Comparison of ENCODE assay signal across 18 cellular contexts in genomic region chr13:48184260-48184659, GRCh38. TPM values are rescaled to one million over a fixed set of nuclear protein-coding genes. Genes with fewer than 3 reads are reported as not detected.
DNase-seq lines count a peak whose midpoint lies in the region; ATAC-seq, FAIRE-seq and TF ChIP-seq lines count a peak whose summit lies in the region.
"Had no signal": no experiment of that assay in that cellular context is flagged by ENCODE, and none has a peak within 500 bp of the region (broad histone marks: within the 10 kb centered on the region; RNA-seq: fewer than 3 reads in every experiment).

No MANE protein-coding gene starts in this region.

- TF ChIP-seq EP300 in HepG2 (IDR thresholded peaks at IDR 0.05; ENCODE audit: low read depth in 2 of 2, low read length in 2 of 2) = no peak
- no peak for TF ChIP-seq EP300 in HepG2 (CRISPR knock-in tag; IDR thresholded peaks at IDR 0.05; ENCODE audit: borderline replicate concordance)

- DNase-seq in DMS 273 treated with DMSO at 0.1 percent for 48 hours (lab: John Stamatoyannopoulos, UW) = peak; percentile 68
- DNase-seq in NCI-H1694 (lab: John Stamatoyannopoulos, UW) = peak; percentile 53
- no peak for DNase-seq in mesenchymal stem cell
- no peak for DNase-seq in HepG2 (ENCODE audit: low spot score)
- no peak for DNase-seq in smooth muscle cell (lab: John Stamatoyannopoulos, UW; ENCODE audit: unreplicated experiment)
- no peak for DNase-seq in activated T-helper 1 cell treated with anti-CD3 and anti-CD28 coated beads, Interleukin-12 subunit alpha, Interleukin-12 subunit beta, Interleukin-2, Interleukin-4 antibody, amounts not matched to agents 30 ng/mL and 10 ng/mL and 1 ng/mL, durations not matched to agents 14 hours and 24 hours and 36 hours (ENCODE audit: low spot score)
- no peak for DNase-seq in middle frontal gyrus (ENCODE audit: extremely low spot score, low spot score)
- DNase-seq: activated CD4-positive, alpha-beta T cell treated with anti-CD3 and anti-CD28 coated beads for 1 hour; GM23248; left lung; MV-4-11; PC-3; sigmoid colon had no signal

- H3K36me3 Mint-ChIP-seq in activated T-helper 1 cell treated with anti-CD3 and anti-CD28 coated beads, Interleukin-12 subunit alpha, Interleukin-12 subunit beta, Interleukin-2, Interleukin-4 antibody, amounts not matched to agents 30 ng/mL and 10 ng/mL and 1 ng/mL, durations not matched to agents 14 hours and 24 hours and 36 hours (ENCODE audit: low read depth) = no peaks in the 10 kb centered on the region
- H3K36me3 Mint-ChIP-seq: neural progenitor cell had no signal

- no peaks in the 10 kb centered on the region for H4K20me1 ChIP-seq in HepG2 (ENCODE audit: insufficient read depth, low read length)
- H4K20me1 ChIP-seq in smooth muscle cell (ENCODE audit: low read depth) = no peaks in the 10 kb centered on the region
- H4K20me1 ChIP-seq: BLaER1 treated with 17β-estradiol and CSF1 and Interleukin-3, amounts not matched to agents 10 nM and 100 nM had no signal

- H3K36me3 ChIP-seq in mesenchymal stem cell (ENCODE audit: control insufficient read depth in 1 of 2, insufficient read depth in 2 of 2, low read depth in 1 of 2, low read length in 2 of 2) = no peaks in the 10 kb centered on the region
- H3K36me3 ChIP-seq in HepG2 (replicated peaks in 1 of 2; ENCODE audit: control insufficient read depth in 1 of 2, insufficient read depth in 2 of 2, low read length in 2 of 2) = no peaks in the 10 kb centered on the region
- no peaks in the 10 kb centered on the region for H3K36me3 ChIP-seq in smooth muscle cell (ENCODE audit: low read depth)
- H3K36me3 ChIP-seq: BLaER1 treated with 17β-estradiol and CSF1 and Interleukin-3, amounts not matched to agents 10 nM and 100 nM; cardiac muscle cell; left lung; neural progenitor cell; sigmoid colon had no signal

- no peaks in the 10 kb centered on the region for H3K79me2 ChIP-seq in HepG2 (ENCODE audit: insufficient read depth, low read length)
- no peaks in the 10 kb centered on the region for H3K79me2 ChIP-seq in smooth muscle cell (ENCODE audit: low read depth)

- H3K79me1 ChIP-seq in mesenchymal stem cell (replicated peaks; ENCODE audit: low read length, poor library complexity, severe bottlenecking) = no peaks in the 10 kb centered on the region

- H3K27me3 ChIP-seq in mesenchymal stem cell (ENCODE audit: control insufficient read depth in 1 of 2, insufficient read depth in 1 of 2, low read length in 2 of 2) (peaks cover 0 to 6% of the 10 kb centered on the region in 2 experiments), HepG2 (ENCODE audit: control insufficient read depth in 1 of 2, insufficient read depth in 2 of 2, low read length in 2 of 2) (no peaks in the 10 kb centered on the region), smooth muscle cell (ENCODE audit: low read depth) (no peaks in the 10 kb centered on the region)
- H3K27me3 ChIP-seq: BLaER1 treated with 17β-estradiol and CSF1 and Interleukin-3, amounts not matched to agents 10 nM and 100 nM; cardiac muscle cell; left lung; neural progenitor cell; sigmoid colon had no signal

- no peak for TF ChIP-seq CTCF in HepG2 (CRISPR knock-in tag; IDR thresholded peaks at IDR 0.05)
- TF ChIP-seq CTCF in smooth muscle cell (IDR thresholded peaks at IDR 0.05; ENCODE audit: borderline replicate concordance, insufficient read depth, poor library complexity, severe bottlenecking) = no peak

- H2AFZ ChIP-seq in mesenchymal stem cell (ENCODE audit: low read depth, low read length) (no peak overlapping the region), HepG2 (ENCODE audit: low read length) (no peak overlapping the region), smooth muscle cell (ENCODE audit: low read depth) (no peak overlapping the region)
- H2AFZ ChIP-seq: neural progenitor cell had no signal

- no peaks in the 10 kb centered on the region for H3F3A ChIP-seq in smooth muscle cell (ENCODE audit: low read depth)

- ATAC-seq in GM19025 (IDR thresholded peaks at IDR 0.05; ENCODE audit: low read depth, unreplicated experiment) (peak; percentile 45), HepG2 (no peak)
- ATAC-seq: left lung, PC-3 had no signal

- TF ChIP-seq POLR2A in HepG2 (IDR thresholded peaks at IDR 0.05; ENCODE audit: insufficient read depth in 1 of 2, low read depth in 2 of 2, low read length in 2 of 2) = no peak

- BruUV-seq in HepG2 (replicated peaks; lab: Mats Ljungman, UMichigan) = no TSS peak

- H3K4me3 Mint-ChIP-seq in activated T-helper 1 cell treated with anti-CD3 and anti-CD28 coated beads, Interleukin-12 subunit alpha, Interleukin-12 subunit beta, Interleukin-2, Interleukin-4 antibody, amounts not matched to agents 30 ng/mL and 10 ng/mL and 1 ng/mL, durations not matched to agents 14 hours and 24 hours and 36 hours = no peak overlapping the region
- H3K4me3 Mint-ChIP-seq: neural progenitor cell had no signal

- H2BK15ac ChIP-seq in mesenchymal stem cell (ENCODE audit: low read depth, poor library complexity, severe bottlenecking) = no peak overlapping the region

- no peak overlapping the region for H2AK5ac ChIP-seq in mesenchymal stem cell (ENCODE audit: low read length, severe bottlenecking)

- H3K4me1 ChIP-seq in mesenchymal stem cell (ENCODE audit: control insufficient read depth, insufficient read depth, low read depth, low read length) = no peaks in the 10 kb centered on the region
- H3K4me1 ChIP-seq in HepG2 (ENCODE audit: insufficient read depth, low read length) = peaks cover 8% of the 10 kb centered on the region; the same call in 1 of the 2 replicates
- H3K4me1 ChIP-seq in smooth muscle cell (ENCODE audit: low read depth) = no peaks in the 10 kb centered on the region
- H3K4me1 ChIP-seq: left lung, neural progenitor cell, sigmoid colon had no signal

- H4K91ac ChIP-seq in mesenchymal stem cell (ENCODE audit: low read length) = no peak overlapping the region

- 100% methylated on average over 2 of the region's 4 CpGs for WGBS in mesenchymal stem cell
- WGBS in HepG2 (ENCODE audit: low lambda C conversion rate) = 56% methylated on average over 4 of the region's 4 CpGs
- WGBS in smooth muscle cell (ENCODE audit: low lambda C conversion rate) = 92% methylated on average over 4 of the region's 4 CpGs

- POLR2A ChIA-PET in HepG2 (lab: Yijun Ruan, JAX) = interaction anchor here (1.1 kb wide), 1 partner anchor 48 kb away, joined by 3 read pairs; no protein-coding TSS in a partner anchor

- H3K9me3 Mint-ChIP-seq in activated T-helper 1 cell treated with anti-CD3 and anti-CD28 coated beads, Interleukin-12 subunit alpha, Interleukin-12 subunit beta, Interleukin-2, Interleukin-4 antibody, amounts not matched to agents 30 ng/mL and 10 ng/mL and 1 ng/mL, durations not matched to agents 14 hours and 24 hours and 36 hours = no peaks in the 10 kb centered on the region
- H3K9me3 Mint-ChIP-seq: neural progenitor cell had no signal

- H3K27ac ChIP-seq in mesenchymal stem cell (ENCODE audit: low read length, poor library complexity, severe bottlenecking) = no peak overlapping the region
- no peak overlapping the region for H3K27ac ChIP-seq in HepG2 (ENCODE audit: extremely low read length, insufficient read depth, low read length)
- H3K27ac ChIP-seq in smooth muscle cell (ENCODE audit: low read depth) = no peak overlapping the region
- H3K27ac ChIP-seq: BLaER1 treated with 17β-estradiol and CSF1 and Interleukin-3, amounts not matched to agents 10 nM and 100 nM; cardiac muscle cell; GM23248; left lung; neural progenitor cell; sigmoid colon had no signal

- no peak overlapping the region for H2BK120ac ChIP-seq in mesenchymal stem cell (ENCODE audit: low read depth, low read length)

- H3K4me3 ChIP-seq in mesenchymal stem cell (ENCODE audit: insufficient read depth in 1 of 2, low read depth in 1 of 2, low read length in 2 of 2) (no peak overlapping the region), HepG2 (replicated peaks in 1 of 3; ENCODE audit: insufficient read depth in 1 of 3, low read depth in 2 of 3, low read length in 3 of 3) (no peak overlapping the region), smooth muscle cell (no peak overlapping the region)
- H3K4me3 ChIP-seq: BLaER1 treated with 17β-estradiol and CSF1 and Interleukin-3, amounts not matched to agents 10 nM and 100 nM; cardiac muscle cell; GM23248; left lung; neural progenitor cell; sigmoid colon had no signal

- peak overlapping the region; percentile 36 for H3K9ac ChIP-seq in mesenchymal stem cell (ENCODE audit: low read length)
- H3K9ac ChIP-seq in HepG2 (ENCODE audit: insufficient read depth, low read depth, low read length) = no peak overlapping the region
- H3K9ac ChIP-seq in smooth muscle cell (ENCODE audit: low read depth) = no peak overlapping the region
- H3K9ac ChIP-seq: BLaER1 treated with 17β-estradiol and CSF1 and Interleukin-3, amounts not matched to agents 10 nM and 100 nM; GM23248; neural progenitor cell had no signal

- H3K4me2 ChIP-seq in mesenchymal stem cell (ENCODE audit: low read length, poor library complexity, severe bottlenecking) = no peak overlapping the region
- no peak overlapping the region for H3K4me2 ChIP-seq in HepG2 (ENCODE audit: low read depth, low read length)
- no peak overlapping the region for H3K4me2 ChIP-seq in smooth muscle cell
- H3K4me2 ChIP-seq: BLaER1 treated with 17β-estradiol and CSF1 and Interleukin-3, amounts not matched to agents 10 nM and 100 nM; neural progenitor cell had no signal

- H3K4me1 Mint-ChIP-seq in activated T-helper 1 cell treated with anti-CD3 and anti-CD28 coated beads, Interleukin-12 subunit alpha, Interleukin-12 subunit beta, Interleukin-2, Interleukin-4 antibody, amounts not matched to agents 30 ng/mL and 10 ng/mL and 1 ng/mL, durations not matched to agents 14 hours and 24 hours and 36 hours (ENCODE audit: low read depth) = peaks cover 21% of the 10 kb centered on the region
- H3K4me1 Mint-ChIP-seq: neural progenitor cell had no signal

- no peak overlapping the region for H4K8ac ChIP-seq in mesenchymal stem cell (ENCODE audit: low read length)

- TF ChIP-seq RAD21 in HepG2 (CRISPR knock-in tag; IDR thresholded peaks at IDR 0.05) = no peak

- no peak overlapping the region for H3K4ac ChIP-seq in mesenchymal stem cell (ENCODE audit: low read depth in 1 of 2, low read length in 2 of 2)

- no peak overlapping the region for H3K27ac Mint-ChIP-seq in activated T-helper 1 cell treated with anti-CD3 and anti-CD28 coated beads, Interleukin-12 subunit alpha, Interleukin-12 subunit beta, Interleukin-2, Interleukin-4 antibody, amounts not matched to agents 30 ng/mL and 10 ng/mL and 1 ng/mL, durations not matched to agents 14 hours and 24 hours and 36 hours
- H3K27ac Mint-ChIP-seq: neural progenitor cell had no signal

- H2BK12ac ChIP-seq in mesenchymal stem cell (ENCODE audit: low read length in 2 of 2) = no peak overlapping the region

- intact Hi-C loops in HepG2 (cut with micrococcal nuclease; ENCODE audit: unreplicated experiment) = no loop called here
- intact Hi-C loops in activated T-helper 1 cell treated with anti-CD3 and anti-CD28 coated beads, Interleukin-12 subunit alpha, Interleukin-12 subunit beta, Interleukin-2, Interleukin-4 antibody, amounts not matched to agents 30 ng/mL and 10 ng/mL and 1 ng/mL, durations not matched to agents 14 hours and 24 hours and 36 hours (cut with micrococcal nuclease) = no loop called here

- H3K9me3 ChIP-seq in mesenchymal stem cell (ENCODE audit: control insufficient read depth, low read length) = no peaks in the 10 kb centered on the region
- H3K9me3 ChIP-seq in HepG2 (ENCODE audit: low read length) = no peaks in the 10 kb centered on the region
- H3K9me3 ChIP-seq in smooth muscle cell (replicated peaks; ENCODE audit: low read depth) = no peaks in the 10 kb centered on the region
- H3K9me3 ChIP-seq: BLaER1 treated with 17β-estradiol and CSF1 and Interleukin-3, amounts not matched to agents 10 nM and 100 nM; left lung; sigmoid colon had no signal

- no peak overlapping the region for H3K18ac ChIP-seq in mesenchymal stem cell (ENCODE audit: low read depth in 1 of 2, low read length in 2 of 2)

- CTCF ChIA-PET in HepG2 (lab: Yijun Ruan, JAX; ENCODE audit: low intra/inter-chr PET ratio, low total read pairs) = no interaction called here

- no peaks in the 10 kb centered on the region for H3K27me3 Mint-ChIP-seq in activated T-helper 1 cell treated with anti-CD3 and anti-CD28 coated beads, Interleukin-12 subunit alpha, Interleukin-12 subunit beta, Interleukin-2, Interleukin-4 antibody, amounts not matched to agents 30 ng/mL and 10 ng/mL and 1 ng/mL, durations not matched to agents 14 hours and 24 hours and 36 hours (ENCODE audit: insufficient read depth)

- H2BK5ac ChIP-seq in mesenchymal stem cell (ENCODE audit: low read depth, low read length, poor library complexity, severe bottlenecking) = no peak overlapping the region

- no peak for FAIRE-seq in HepG2 (lab: Jason Lieb, UNC)
- FAIRE-seq: G401.6 had no signal

- in situ Hi-C loops in HepG2 (cut with HindIII; ENCODE audit: extremely low pct_ligation_motif_present, low pct_unique_long_range_greater_than_20kb) = no loop called here

- H3K14ac ChIP-seq in mesenchymal stem cell (ENCODE audit: low read length in 2 of 2) = no peak overlapping the region

- no peak overlapping the region for H3K23ac ChIP-seq in mesenchymal stem cell (ENCODE audit: low read length in 2 of 2)

RNA-seq across cellular contexts. Expression of gene ITM2B, which starts 48.7 kb away (rescaled TPM):
- polyA plus RNA-seq in mesenchymal stem cell (2013, experiment 1 of 2) = 356 TPM
- polyA plus RNA-seq in mesenchymal stem cell (2013, experiment 2 of 2) = 375 TPM
- total RNA-seq in HepG2 (2016; rRNA removed; fragmentation: Illumina TruSeq; extraction: Trizol) (80.7 and 158 TPM in 2 replicates), smooth muscle cell (459 and 557 TPM in 2 replicates)
- 19.7 and 23.5 TPM in 2 replicates for total RNA-seq in HepG2 (2016; cell fraction: cytosol; rRNA removed; fragmentation: Illumina TruSeq; extraction: Trizol; ENCODE audit: low read depth)
- total RNA-seq in HepG2 (2016; cell fraction: insoluble cytoplasmic fraction; rRNA removed; fragmentation: Illumina TruSeq; extraction: Trizol) = 78.9 and 158 TPM in 2 replicates
- 28.8 and 29.1 TPM in 2 replicates for total RNA-seq in HepG2 (2016; cell fraction: membrane; rRNA removed; fragmentation: Illumina TruSeq; extraction: Trizol)
- 139 and 183 TPM in 2 replicates for total RNA-seq in HepG2 (2016; cell fraction: nucleus; rRNA removed; fragmentation: Illumina TruSeq; extraction: Trizol)
- polyA plus RNA-seq in HepG2 (2011; rRNA removed) (285 and 373 TPM in 2 replicates), smooth muscle cell (397 and 411 TPM in 2 replicates)
- 119 and 216 TPM in 2 replicates for polyA plus RNA-seq in HepG2 (2011; cell fraction: cytosol; rRNA removed)
- 51.2 and 79.9 TPM in 2 replicates for polyA plus RNA-seq in HepG2 (2011; cell fraction: nucleus; rRNA removed)
- 312 and 366 TPM in 2 replicates for polyA plus RNA-seq in HepG2 (2012)
- 32.7 and 38.7 TPM in 2 replicates for polyA plus RNA-seq in HepG2 (2016; cell fraction: cytosol; fragmentation: Illumina TruSeq; extraction: Trizol; ENCODE audit: low read depth)
- 145 and 159 TPM in 2 replicates for polyA plus RNA-seq in HepG2 (2016; cell fraction: insoluble cytoplasmic fraction; fragmentation: Illumina TruSeq; extraction: Trizol; ENCODE audit: low read depth)
- polyA plus RNA-seq in HepG2 (2016; cell fraction: membrane; fragmentation: Illumina TruSeq; extraction: Trizol; ENCODE audit: low read depth) = 44.0 and 47.1 TPM in 2 replicates
- 391 and 415 TPM in 2 replicates for polyA plus RNA-seq in HepG2 (2016; cell fraction: nucleus; fragmentation: Illumina TruSeq; extraction: Trizol; ENCODE audit: insufficient read depth, low read depth)
- polyA minus RNA-seq in HepG2 (2011; rRNA and poly(A)+ RNA removed; ENCODE audit: low replicate concordance) = 16.4 and 36.7 TPM in 2 replicates
- 139 and 194 TPM in 2 replicates for polyA minus RNA-seq in HepG2 (2011; cell fraction: cytosol; rRNA and poly(A)+ RNA removed)
- polyA minus RNA-seq in HepG2 (2011; cell fraction: nucleus; rRNA and poly(A)+ RNA removed) = 29.0 and 53.7 TPM in 2 replicates
- 56.2 and 61.2 TPM in 2 replicates for total RNA-seq in activated T-helper 1 cell treated with anti-CD3 and anti-CD28 coated beads, Interleukin-12 subunit alpha, Interleukin-12 subunit beta, Interleukin-2, Interleukin-4 antibody, amounts not matched to agents 30 ng/mL and 10 ng/mL and 1 ng/mL, durations not matched to agents 14 hours and 24 hours and 36 hours

Comparison
In these comparisons a context has a peak if more than half of its experiments do, and no peak if none do; other contexts are left out.
1. DNase-seq: peak in DMS 273 treated with DMSO at 0.1 percent for 48 hours (single experiment) and NCI-H1694 (single experiment); none in mesenchymal stem cell (single experiment), HepG2 (single experiment), smooth muscle cell (single experiment), activated T-helper 1 cell treated with anti-CD3 and anti-CD28 coated beads, Interleukin-12 subunit alpha, Interleukin-12 subunit beta, Interleukin-2, Interleukin-4 antibody, amounts not matched to agents 30 ng/mL and 10 ng/mL and 1 ng/mL, durations not matched to agents 14 hours and 24 hours and 36 hours (single experiment) and middle frontal gyrus (single experiment).